ENCODE assay signal across 2 cellular contexts in genomic region chr6:31049518-31049917, GRCh38.
TF ChIP-seq lines count a peak whose summit lies in the region.

No MANE protein-coding gene starts in this region.

TF ChIP-seq in IMR-90, 13 proteins besides CTCF, POLR2A, EP300 and RAD21:
- no peak for TF ChIP-seq RFX5 (IDR thresholded peaks at IDR 0.05; ENCODE audit: low read depth, low read length)
- TF ChIP-seq ELK1 (IDR thresholded peaks at IDR 0.05; ENCODE audit: borderline replicate concordance, low read depth, low read length), result no peak
- no peak for TF ChIP-seq MXI1 (IDR thresholded peaks at IDR 0.05; ENCODE audit: borderline replicate concordance, low read depth, low read length)
- TF ChIP-seq CHD1 (IDR thresholded peaks at IDR 0.05; ENCODE audit: low read depth, low read length), result no peak
- no peak for TF ChIP-seq FOS (IDR thresholded peaks at IDR 0.05; ENCODE audit: low read depth, low read length)
- no peak for TF ChIP-seq MAFK (IDR thresholded peaks at IDR 0.05; ENCODE audit: low read depth, low read length)
- TF ChIP-seq MAZ (IDR thresholded peaks at IDR 0.05; ENCODE audit: borderline replicate concordance, low read depth, low read length), result no peak
- no peak for TF ChIP-seq BHLHE40 (IDR thresholded peaks at IDR 0.05; ENCODE audit: low read depth, low read length)
- no peak for TF ChIP-seq RCOR1 (IDR thresholded peaks at IDR 0.05; ENCODE audit: insufficient replicate concordance, low read length)
- no peak for TF ChIP-seq NFE2L2 (IDR thresholded peaks at IDR 0.05; ENCODE audit: low read depth, low read length)
- TF ChIP-seq CEBPB (IDR thresholded peaks at IDR 0.05; ENCODE audit: low read depth, low read length), result no peak
- TF ChIP-seq SMC3 (IDR thresholded peaks at IDR 0.05; ENCODE audit: low read depth, low read length), result no peak
- no peak for TF ChIP-seq USF2 (IDR thresholded peaks at IDR 0.05; ENCODE audit: low read depth, low read length)

TF ChIP-seq in SK-N-SH treated with all-trans-retinoic acid at 6 μM for 48 hours, 23 proteins besides CTCF, POLR2A, EP300 and RAD21:
- TF ChIP-seq CSRNP3 (CRISPR knock-in tag; IDR thresholded peaks at IDR 0.05), result no peak
- TF ChIP-seq TSHZ2 (CRISPR knock-in tag; IDR thresholded peaks at IDR 0.05), result no peak
- no peak for TF ChIP-seq ARNTL (CRISPR knock-in tag; IDR thresholded peaks at IDR 0.05; ENCODE audit: borderline replicate concordance, low read depth)
